ENCODE assay signal across 8 cellular contexts in genomic region chr3:170572665-170573253, GRCh38. TPM values are rescaled to one million over a fixed set of nuclear protein-coding genes. Genes with fewer than 3 reads are reported as not detected.
DNase-seq lines count a peak whose midpoint lies in the region; ATAC-seq, FAIRE-seq and TF ChIP-seq lines count a peak whose summit lies in the region.

No MANE protein-coding gene starts in this region.

- peaks cover 0 to 1% (median 0%) of the 10 kb centered on the region in 5 donors for H3K36me3 Mint-ChIP-seq in naive thymus-derived CD4-positive, alpha-beta T cell

- DNase-seq in GM03348 (ENCODE audit: low spot score) (peak; percentile 66), GM20000 (ENCODE audit: low spot score) (peak; percentile 45), bronchial epithelial cell (ENCODE audit: low read depth) (peak; percentile 84), NCI-H446 treated with DMSO at 0.1 percent for 48 hours (lab: John Stamatoyannopoulos, UW) (no peak), NCI-H774 (lab: John Stamatoyannopoulos, UW) (no peak), LoVo (ENCODE audit: low spot score) (no peak)
- no peak for DNase-seq in naive thymus-derived CD4-positive, alpha-beta T cell

- peaks cover 0 to 14% (median 0%) of the 10 kb centered on the region in 7 donors for H3K4me1 Mint-ChIP-seq in naive thymus-derived CD4-positive, alpha-beta T cell

- no peak for TF ChIP-seq CTCF in GM20000 (IDR thresholded peaks at IDR 0.05; ENCODE audit: extremely low read depth, missing control alignments)
- TF ChIP-seq CTCF in bronchial epithelial cell (IDR thresholded peaks at IDR 0.05; ENCODE audit: insufficient read depth, low read length, severe bottlenecking) = no peak

- H3K36me3 ChIP-seq in bronchial epithelial cell (ENCODE audit: control insufficient read depth, insufficient read depth, low read length) = no peaks in the 10 kb centered on the region
- H3K36me3 ChIP-seq in naive thymus-derived CD4-positive, alpha-beta T cell (ENCODE audit: control insufficient read depth in 2 of 3, insufficient read depth in 3 of 3, low read length in 3 of 3) = no peaks in the 10 kb centered on the region

- peaks cover 10 to 26% (median 15%) of the 10 kb centered on the region in 5 donors for H3K27me3 Mint-ChIP-seq in naive thymus-derived CD4-positive, alpha-beta T cell

- H3K4me3 ChIP-seq in bronchial epithelial cell (ENCODE audit: low read depth, low read length) = no peak overlapping the region
- H3K4me3 ChIP-seq in naive thymus-derived CD4-positive, alpha-beta T cell (ENCODE audit: low read length) = no peak overlapping the region

- POLR2A ChIA-PET in naive thymus-derived CD4-positive, alpha-beta T cell (lab: Charles Lee) = no interaction called here

- FAIRE-seq in bronchial epithelial cell (lab: Jason Lieb, UNC) = no peak

- H3K27me3 ChIP-seq in bronchial epithelial cell (ENCODE audit: control insufficient read depth, insufficient read depth, low read length) = peaks cover 2% of the 10 kb centered on the region
- H3K27me3 ChIP-seq in naive thymus-derived CD4-positive, alpha-beta T cell (ENCODE audit: control insufficient read depth in 2 of 2, insufficient read depth in 2 of 2, low read length in 2 of 2) = no peaks in the 10 kb centered on the region

- no peak overlapping the region for H3K4me3 Mint-ChIP-seq in naive thymus-derived CD4-positive, alpha-beta T cell

- peak; percentile 99 for ATAC-seq in HG03460 (IDR thresholded peaks at IDR 0.05; ENCODE audit: unreplicated experiment)
- ATAC-seq in naive thymus-derived CD4-positive, alpha-beta T cell = no peak

- H3K4me1 ChIP-seq in naive thymus-derived CD4-positive, alpha-beta T cell (ENCODE audit: control insufficient read depth in 2 of 2, insufficient read depth in 2 of 2, low read length in 2 of 2) = no peaks in the 10 kb centered on the region

- intact Hi-C loops in naive thymus-derived CD4-positive, alpha-beta T cell (cut with micrococcal nuclease) = no loop called here

- H3K9me3 ChIP-seq in naive thymus-derived CD4-positive, alpha-beta T cell (ENCODE audit: control insufficient read depth in 2 of 3, low read length in 3 of 3) = no peaks in the 10 kb centered on the region

- CTCF ChIA-PET in naive thymus-derived CD4-positive, alpha-beta T cell (lab: Charles Lee) = no interaction called here

- peaks cover 0 to 11% (median 0%) of the 10 kb centered on the region in 11 donors for H3K9me3 Mint-ChIP-seq in naive thymus-derived CD4-positive, alpha-beta T cell

- no peak overlapping the region for H3K27ac Mint-ChIP-seq in naive thymus-derived CD4-positive, alpha-beta T cell

- no peak overlapping the region for H3K27ac ChIP-seq in naive thymus-derived CD4-positive, alpha-beta T cell (ENCODE audit: low read depth, low read length)

RNA-seq across cellular contexts. Expression of gene SLC7A14, which starts 13.1 kb away (rescaled TPM):
- total RNA-seq in bronchial epithelial cell = under 0.01 TPM in 1 of 2 replicates, not detected in the other
- total RNA-seq in naive thymus-derived CD4-positive, alpha-beta T cell = not detected
- polyA plus RNA-seq in naive thymus-derived CD4-positive, alpha-beta T cell = not detected

Comparison
In these comparisons a context has a peak if more than half of its experiments do, and no peak if none do; other contexts are left out.
1. DNase-seq: peak in GM03348 (single experiment), GM20000 (single experiment) and bronchial epithelial cell (single experiment); none in NCI-H446 treated with DMSO at 0.1 percent for 48 hours (single experiment), NCI-H774 (single experiment), naive thymus-derived CD4-positive, alpha-beta T cell (0 of 9) and LoVo (single experiment).